1 cellular context compared by ENCODE assay signal in the genomic region with DNA sequence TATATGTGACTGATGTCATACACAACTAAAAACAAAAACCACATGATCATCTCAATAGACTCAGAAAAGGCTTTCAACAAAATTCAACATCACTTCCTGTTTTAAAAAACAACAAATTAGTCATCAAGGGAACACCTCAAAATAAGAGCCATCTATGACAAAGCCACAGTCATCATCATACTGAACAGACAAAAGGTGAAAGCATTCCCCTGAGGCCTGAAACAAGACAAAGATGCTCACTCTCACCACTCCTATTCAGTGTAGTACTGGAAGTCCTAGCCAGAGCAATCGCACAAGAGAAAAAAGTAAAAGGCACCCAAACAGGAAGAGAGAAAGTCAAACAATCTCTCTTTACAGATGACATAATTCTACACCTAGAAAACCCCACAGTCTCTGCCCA.
TF ChIP-seq lines count a peak whose summit lies in the region.

No MANE protein-coding gene starts in this region.

TF ChIP-seq in WTC11, 78 proteins besides CTCF, POLR2A, EP300 and RAD21 (continued from another document):
- TF ChIP-seq, protein P1, sequence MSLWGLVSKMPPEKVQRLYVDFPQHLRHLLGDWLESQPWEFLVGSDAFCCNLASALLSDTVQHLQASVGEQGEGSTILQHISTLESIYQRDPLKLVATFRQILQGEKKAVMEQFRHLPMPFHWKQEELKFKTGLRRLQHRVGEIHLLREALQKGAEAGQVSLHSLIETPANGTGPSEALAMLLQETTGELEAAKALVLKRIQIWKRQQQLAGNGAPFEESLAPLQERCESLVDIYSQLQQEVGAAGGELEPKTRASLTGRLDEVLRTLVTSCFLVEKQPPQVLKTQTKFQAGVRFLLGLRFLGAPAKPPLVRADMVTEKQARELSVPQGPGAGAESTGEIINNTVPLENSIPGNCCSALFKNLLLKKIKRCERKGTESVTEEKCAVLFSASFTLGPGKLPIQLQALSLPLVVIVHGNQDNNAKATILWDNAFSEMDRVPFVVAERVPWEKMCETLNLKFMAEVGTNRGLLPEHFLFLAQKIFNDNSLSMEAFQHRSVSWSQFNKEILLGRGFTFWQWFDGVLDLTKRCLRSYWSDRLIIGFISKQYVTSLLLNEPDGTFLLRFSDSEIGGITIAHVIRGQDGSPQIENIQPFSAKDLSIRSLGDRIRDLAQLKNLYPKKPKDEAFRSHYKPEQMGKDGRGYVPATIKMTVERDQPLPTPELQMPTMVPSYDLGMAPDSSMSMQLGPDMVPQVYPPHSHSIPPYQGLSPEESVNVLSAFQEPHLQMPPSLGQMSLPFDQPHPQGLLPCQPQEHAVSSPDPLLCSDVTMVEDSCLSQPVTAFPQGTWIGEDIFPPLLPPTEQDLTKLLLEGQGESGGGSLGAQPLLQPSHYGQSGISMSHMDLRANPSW (CRISPR knock-in tag; conservative IDR thresholded peaks at IDR 0.05; ENCODE audit: low read depth) = no peak
